1 cellular context compared by ENCODE assay signal in genomic region chr10:987906-988666, GRCh38.
A peak's percentile ranks its signal among the peaks of the same experiment; 100 is the strongest.
TF ChIP-seq lines count a peak whose summit lies in the region.

Gene GTPBP4 (plus strand): TSS chr10:988434. CDS start chr10:988480, 46 bp downstream.

TF ChIP-seq in HepG2, 621 proteins besides CTCF, POLR2A, EP300 and RAD21 (continued from another document and continues in another):
- peak; percentile 89 to 94 for TF ChIP-seq HMGXB4 (CRISPR knock-in tag; IDR thresholded peaks at IDR 0.05; ENCODE audit: borderline replicate concordance in 1 of 2, low read depth in 1 of 2)
- TF ChIP-seq ZNF792 (CRISPR knock-in tag; IDR thresholded peaks at IDR 0.05): peak; percentile 43; the same call in 1 of the 2 replicates
- 0 out of 2 replicates have a peak, but pooled peaks have one; percentile 5 for TF ChIP-seq SNAPC4 (CRISPR knock-in tag; IDR thresholded peaks at IDR 0.05)
- TF ChIP-seq TFE3 (CRISPR knock-in tag; IDR thresholded peaks at IDR 0.05): no peak
- peak; percentile 70; the same call in 1 of the 2 replicates for TF ChIP-seq HNRNPL (IDR thresholded peaks at IDR 0.05; ENCODE audit: low read depth, low read length)
- peak; percentile 65; the same call in 1 of the 2 replicates for TF ChIP-seq HDAC2 (CRISPR knock-in tag; IDR thresholded peaks at IDR 0.05)
- peak; percentile 49; the same call in 1 of the 2 replicates for TF ChIP-seq GMEB2 (CRISPR knock-in tag; IDR thresholded peaks at IDR 0.05; ENCODE audit: low read depth)
- TF ChIP-seq RBM22 (optimal IDR thresholded peaks at IDR 0.05; ENCODE audit: low read length): no peak
- TF ChIP-seq ZNF572 (CRISPR knock-in tag; IDR thresholded peaks at IDR 0.05): 0 out of 2 replicates have a peak, but pooled peaks have one; percentile 83
- peak; percentile 83; the same call in 1 of the 2 replicates for TF ChIP-seq SPEN (CRISPR knock-in tag; IDR thresholded peaks at IDR 0.05; ENCODE audit: low read depth)
- peak; percentile 66; the same call in 1 of the 2 replicates for TF ChIP-seq ZHX2 (IDR thresholded peaks at IDR 0.05; ENCODE audit: low read depth)
- TF ChIP-seq ZHX2 (CRISPR knock-in tag; IDR thresholded peaks at IDR 0.05; ENCODE audit: borderline replicate concordance): peak; percentile 74; the same call in 1 of the 2 replicates
- TF ChIP-seq KAT8 (CRISPR knock-in tag; IDR thresholded peaks at IDR 0.05): peak; percentile 95
- TF ChIP-seq HOXA5 (CRISPR knock-in tag; IDR thresholded peaks at IDR 0.05): peak; percentile 69; the same call in 1 of the 2 replicates
- TF ChIP-seq HOXA3 (CRISPR knock-in tag; IDR thresholded peaks at IDR 0.05): peak; percentile 92
- TF ChIP-seq PATZ1 (CRISPR knock-in tag; IDR thresholded peaks at IDR 0.05): peak; percentile 68
- TF ChIP-seq ZNF839 (CRISPR knock-in tag; IDR thresholded peaks at IDR 0.05; ENCODE audit: borderline replicate concordance): peak; percentile 87; the same call in 1 of the 2 replicates
- TF ChIP-seq E2F1 (CRISPR knock-in tag; IDR thresholded peaks at IDR 0.05): peak; percentile 69; the same call in 1 of the 2 replicates
- TF ChIP-seq ZNF234 (CRISPR knock-in tag; conservative IDR thresholded peaks at IDR 0.05): peak; percentile 49; the same call in 1 of the 2 replicates
- peak; percentile 69 for TF ChIP-seq NRL (CRISPR knock-in tag; IDR thresholded peaks at IDR 0.05; ENCODE audit: borderline replicate concordance)
- TF ChIP-seq ZNF503 (CRISPR knock-in tag; IDR thresholded peaks at IDR 0.05): peak; percentile 74
- no peak for TF ChIP-seq ZNF589 (CRISPR knock-in tag; conservative IDR thresholded peaks at IDR 0.05)
- peak; percentile 96 for TF ChIP-seq MYC (CRISPR knock-in tag; IDR thresholded peaks at IDR 0.05; ENCODE audit: borderline replicate concordance)
- no peak; the same call in 1 of the 2 replicates for TF ChIP-seq SIX1 (CRISPR knock-in tag; IDR thresholded peaks at IDR 0.05; ENCODE audit: borderline replicate concordance)
- peak; percentile 69; the same call in 1 of the 2 replicates for TF ChIP-seq ESRRA (CRISPR knock-in tag; IDR thresholded peaks at IDR 0.05; ENCODE audit: low read depth)
- TF ChIP-seq ZNF557 (CRISPR knock-in tag; IDR thresholded peaks at IDR 0.05): peak; percentile 54; the same call in 1 of the 2 replicates
- TF ChIP-seq MAFG (CRISPR knock-in tag; IDR thresholded peaks at IDR 0.05): no peak
- TF ChIP-seq ZFY (CRISPR knock-in tag; IDR thresholded peaks at IDR 0.05): peak; percentile 88
- TF ChIP-seq ZNF562 (CRISPR knock-in tag; IDR thresholded peaks at IDR 0.05; ENCODE audit: borderline replicate concordance): no peak
- TF ChIP-seq ZNF468 (CRISPR knock-in tag; IDR thresholded peaks at IDR 0.05): no peak
- peak; percentile 92 for TF ChIP-seq NFYC (CRISPR knock-in tag; IDR thresholded peaks at IDR 0.05)
- TF ChIP-seq ZNF652 (CRISPR knock-in tag; IDR thresholded peaks at IDR 0.05; ENCODE audit: borderline replicate concordance, low read depth): no peak
- no peak for TF ChIP-seq ZBTB37 (CRISPR knock-in tag; IDR thresholded peaks at IDR 0.05)
